Comparison of ENCODE assay signal across 8 cellular contexts in the genomic region with DNA sequence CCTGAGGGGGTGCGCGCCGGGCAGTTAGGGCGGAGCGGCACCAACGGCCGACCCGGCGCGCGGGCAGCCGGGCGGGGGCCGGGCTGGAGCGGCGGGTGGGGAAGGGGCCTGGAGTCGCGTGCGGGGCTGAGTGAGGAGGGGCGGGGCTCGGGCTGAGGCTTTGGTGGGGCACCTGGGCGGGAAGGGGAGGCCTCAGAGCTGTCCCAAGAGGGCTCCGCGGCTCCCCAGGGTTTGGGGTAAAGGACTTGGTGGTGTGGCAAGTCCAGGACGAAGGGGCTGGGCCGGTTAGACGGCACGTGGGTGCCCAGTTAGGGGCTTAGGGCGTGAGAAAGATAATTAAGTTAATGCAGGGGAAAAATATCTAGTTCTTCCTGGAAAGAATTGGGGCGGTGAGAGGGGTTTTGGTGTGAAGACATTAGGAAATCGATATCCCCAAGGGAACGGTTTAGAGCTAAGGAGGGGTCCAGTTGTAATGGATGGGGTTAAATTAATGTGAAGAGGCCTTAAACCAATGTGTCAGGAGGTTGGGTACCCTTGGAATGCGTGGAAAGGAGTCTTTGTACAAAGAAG. TPM values are rescaled to one million over a fixed set of nuclear protein-coding genes. Genes with fewer than 3 reads are reported as not detected.
DNase-seq lines count a peak whose midpoint lies in the region; ATAC-seq and TF ChIP-seq lines count a peak whose summit lies in the region.

No MANE protein-coding gene starts in this region.

- H2AFZ ChIP-seq in PC-9: peak overlapping the region; percentile 71; the same call in 1 of the 2 replicates

- H3K36me3 ChIP-seq in PC-9 (ENCODE audit: low read depth) (peaks cover 5% of the 10 kb centered on the region; the same call in 1 of the 2 replicates), mucosa of stomach (ENCODE audit: control insufficient read depth, insufficient read depth, low read length) (no peaks in the 10 kb centered on the region), suprapubic skin (peaks cover 32% of the 10 kb centered on the region)

- peaks cover 12% of the 10 kb centered on the region for H3K36me3 Mint-ChIP-seq in chondrocyte (ENCODE audit: low read depth)

- H3K27me3 Mint-ChIP-seq in chondrocyte (ENCODE audit: low read depth): no peaks in the 10 kb centered on the region

- no peak for TF ChIP-seq POLR2A in suprapubic skin (IDR thresholded peaks at IDR 0.05)

- H3K79me2 ChIP-seq in PC-9 (ENCODE audit: low read depth): peaks cover 58% of the 10 kb centered on the region

- H3K9me3 ChIP-seq in PC-9 (ENCODE audit: insufficient read depth, low read depth) (no peaks in the 10 kb centered on the region), mucosa of stomach (ENCODE audit: control insufficient read depth, low read length) (no peaks in the 10 kb centered on the region), suprapubic skin (no peaks in the 10 kb centered on the region)

- H3K4me1 Mint-ChIP-seq in chondrocyte (ENCODE audit: low read depth): peaks cover 47% of the 10 kb centered on the region

- peaks cover 44% of the 10 kb centered on the region for H4K20me1 ChIP-seq in PC-9 (ENCODE audit: insufficient read depth)

- H3K9ac ChIP-seq in mucosa of stomach (ENCODE audit: low read length): peak overlapping the region; percentile 99

- no peak for TF ChIP-seq EP300 in suprapubic skin (IDR thresholded peaks at IDR 0.05)

- no peak for ATAC-seq in HG03442 (IDR thresholded peaks at IDR 0.05; ENCODE audit: unreplicated experiment)

- no peak for TF ChIP-seq CTCF in PC-9 (conservative IDR thresholded peaks at IDR 0.05)
- TF ChIP-seq CTCF in chondrocyte (IDR thresholded peaks at IDR 0.05): no peak
- TF ChIP-seq CTCF in suprapubic skin (IDR thresholded peaks at IDR 0.05): no peak

- BruUV-seq in PC-9 (replicated peaks; lab: Mats Ljungman, UMichigan): TSS peak; percentile 4

- H3K4me3 ChIP-seq in PC-9 (peak overlapping the region; percentile 90), mucosa of stomach (ENCODE audit: low read length) (peak overlapping the region; percentile 95), suprapubic skin (peak overlapping the region; percentile 89)

- intact Hi-C loops in PC-9 (cut with micrococcal nuclease; ENCODE audit: unreplicated experiment): loop anchor here (5.0 kb wide), 3 partner anchors 44 to 189 kb away; partner anchors contain the start of gene RABAC1

- H3K27ac Mint-ChIP-seq in chondrocyte (ENCODE audit: unreplicated experiment): peak overlapping the region; percentile 79

- CTCF ChIA-PET in PC-9 (lab: Charles Lee): interaction anchor here (0.6 kb wide), 1 partner anchor 52 kb away, joined by 3 read pairs; no protein-coding TSS in a partner anchor

- no peak overlapping the region for H3K27ac ChIP-seq in PC-9
- H3K27ac ChIP-seq in suprapubic skin: peak overlapping the region; percentile 92

- H3K4me1 ChIP-seq in PC-9 (replicated peaks; ENCODE audit: insufficient read depth) (peaks cover 25% of the 10 kb centered on the region), mucosa of stomach (ENCODE audit: control insufficient read depth, insufficient read depth, low read length) (peaks cover 25% of the 10 kb centered on the region), suprapubic skin (peaks cover 29% of the 10 kb centered on the region)

- under 1% methylated on average over 15 of the region's 33 CpGs for WGBS in suprapubic skin

- no peaks in the 10 kb centered on the region for H3K9me2 ChIP-seq in PC-9 (ENCODE audit: insufficient read depth)

- H3K27me3 ChIP-seq in PC-9 (ENCODE audit: insufficient read depth, low read depth) (no peaks in the 10 kb centered on the region), mucosa of stomach (ENCODE audit: control insufficient read depth, insufficient read depth, low read length) (no peaks in the 10 kb centered on the region), suprapubic skin (no peaks in the 10 kb centered on the region)

- H3K4me3 Mint-ChIP-seq in chondrocyte (ENCODE audit: unreplicated experiment): peak overlapping the region; percentile 96

- H3F3A ChIP-seq in PC-9 (ENCODE audit: insufficient read depth, low read depth): peaks cover 16% of the 10 kb centered on the region; the same call in 1 of the 2 replicates

- POLR2A ChIA-PET in PC-9 (lab: Charles Lee; ENCODE audit: unreplicated experiment): interaction anchor here (0.5 to 1.0 kb wide), 10 partner anchors 25 to 483 kb away, joined by 3 to 34 read pairs (median 6); partner anchors contain the start of gene RABAC1

- DNase-seq in CMK (ENCODE audit: low read depth) (peak; percentile 63), PC-9 (no peak), chondrocyte (ENCODE audit: low spot score) (no peak), suprapubic skin (ENCODE audit: low spot score in 2 of 2) (peak in 1 of 2 donors; percentile 83), SKM-1 treated with dmso at 0.1 percent for 144 hours (lab: John Stamatoyannopoulos, UW; ENCODE audit: unreplicated experiment) (no peak), DMS79 (lab: John Stamatoyannopoulos, UW) (no peak)

- no peaks in the 10 kb centered on the region for H3K9me3 Mint-ChIP-seq in chondrocyte (ENCODE audit: low read depth)

- peak overlapping the region; percentile 97 for H3K4me2 ChIP-seq in PC-9

RNA-seq across cellular contexts. Expression of gene ZNF574, which starts 0.5 kb away (rescaled TPM):
- total RNA-seq in PC-9 (2021) (19.4 and 21.6 TPM in 2 replicates), chondrocyte (11.2 to 13.0 TPM (median 12.4 TPM) in 3 replicates), suprapubic skin (10 to 100 TPM; 31.1 to 42.9 (median 33.5) TPM)

RNA-seq across cellular contexts. Expression of gene GRIK5, which starts 6.5 kb away (rescaled TPM):
- total RNA-seq in PC-9 (2021) (0.96 and 1.1 TPM in 2 replicates), chondrocyte (0.36 to 0.59 TPM (median 0.37 TPM) in 3 replicates), suprapubic skin (1 to 10 TPM in 3 of 4 donors, under 1 TPM in 1; 0.68 to 2.3 (median 1.1) TPM)

RNA-seq across cellular contexts. Expression of gene POU2F2, which starts 55.8 kb away (rescaled TPM):
- total RNA-seq in PC-9 (2021): 2.9 and 3.5 TPM in 2 replicates
- 0.58 to 1.5 TPM (median 0.62 TPM) in 3 replicates for total RNA-seq in chondrocyte
- total RNA-seq in suprapubic skin: 100 to 1,000 TPM in 1 of 4 donors, under 1 TPM in 3; 0.55 to 244 (median 0.71) TPM
